In genomic region chr1:148901150-148901952, GRCh38 we compare ENCODE assay signal across 7 cellular contexts. TPM values are rescaled to one million over a fixed set of nuclear protein-coding genes. Genes with fewer than 3 reads are reported as not detected.
A peak's percentile ranks its signal among the peaks of the same experiment; 100 is the strongest.
DNase-seq lines count a peak whose midpoint lies in the region; ATAC-seq, FAIRE-seq and TF ChIP-seq lines count a peak whose summit lies in the region.
"Not testable (repeated sequence)": the region's sequence is repeated elsewhere in the genome, so short reads cannot be mapped to it uniquely, and the experiment has no call there.

No MANE protein-coding gene starts in this region.

- not testable (repeated sequence) for H3K4me3 Mint-ChIP-seq in activated CD8-positive, alpha-beta T cell treated with anti-CD3 and anti-CD28 coated beads, Interleukin-2, amount 10 ng/mL, durations not matched to agents 7 days and 5 days

- CTCF ChIA-PET in Panc1 (lab: Charles Lee); activated CD8-positive, alpha-beta T cell treated with anti-CD3 and anti-CD28 coated beads, Interleukin-2, amount 10 ng/mL, durations not matched to agents 7 days and 5 days (lab: Charles Lee); K562 (lab: Yijun Ruan, JAX; ENCODE audit: low intra/inter-chr PET ratio): not testable (repeated sequence)

- not testable (repeated sequence) for H3K36me3 ChIP-seq in Panc1 (ENCODE audit: control insufficient read depth, insufficient read depth, low read length); K562 (ENCODE audit: control insufficient read depth, insufficient read depth, low read length); left lung; pancreas; stomach smooth muscle (ENCODE audit: control insufficient read depth in 2 of 2, insufficient read depth in 2 of 2, low read length in 2 of 2)

- H3K27me3 ChIP-seq in Panc1 (ENCODE audit: control insufficient read depth, insufficient read depth, low read length); K562 (ENCODE audit: control insufficient read depth in 2 of 2, insufficient read depth in 2 of 2, low read length in 2 of 2); left lung; pancreas; stomach smooth muscle (ENCODE audit: control insufficient read depth in 1 of 2, insufficient read depth in 2 of 2, low read length in 2 of 2): not testable (repeated sequence)

- not testable (repeated sequence) for H3K9me3 ChIP-seq in Panc1 (ENCODE audit: control insufficient read depth, insufficient read depth, low read depth, low read length); K562 (replicated peaks; ENCODE audit: control insufficient read depth, insufficient read depth, low read depth, low read length); left lung; pancreas; stomach smooth muscle (ENCODE audit: control insufficient read depth in 2 of 2, low read length in 2 of 2)

- not testable (repeated sequence) for H4K20me1 ChIP-seq in K562 (replicated peaks; ENCODE audit: control insufficient read depth, insufficient read depth, low read length)

- H3K27ac ChIP-seq in Panc1 (ENCODE audit: low read length); K562 (ENCODE audit: extremely low read depth, low read depth, low read length); left lung; pancreas: not testable (repeated sequence)
- H3K27ac ChIP-seq in stomach smooth muscle (ENCODE audit: low read length) = peak overlapping the region; percentile 62

- not testable (repeated sequence) for H3K79me2 ChIP-seq in K562 (ENCODE audit: control insufficient read depth, insufficient read depth, low read length)

- not testable (repeated sequence) for H3K4me1 Mint-ChIP-seq in activated CD8-positive, alpha-beta T cell treated with anti-CD3 and anti-CD28 coated beads, Interleukin-2, amount 10 ng/mL, durations not matched to agents 7 days and 5 days (ENCODE audit: low read depth)

- not testable (repeated sequence) for H3K9ac ChIP-seq in K562 (ENCODE audit: insufficient read depth in 1 of 2, low read depth in 2 of 2, low read length in 2 of 2); stomach smooth muscle (ENCODE audit: low read length in 2 of 2)

- TF ChIP-seq EP300 in K562 (IDR thresholded peaks at IDR 0.05; ENCODE audit: low read length) = not testable (repeated sequence)

- intact Hi-C loops in Panc1 (cut with micrococcal nuclease; ENCODE audit: unreplicated experiment); K562 (cut with micrococcal nuclease); Right ventricle myocardium inferior (cut with DNase I); left lung (cut with DNase I); pancreas (cut with DNase I): not testable (repeated sequence)

- not testable (repeated sequence) for H3K27me3 Mint-ChIP-seq in activated CD8-positive, alpha-beta T cell treated with anti-CD3 and anti-CD28 coated beads, Interleukin-2, amount 10 ng/mL, durations not matched to agents 7 days and 5 days (ENCODE audit: low read depth)

- not testable (repeated sequence) for TF ChIP-seq RAD21 in K562 (CRISPR knock-in tag; conservative IDR thresholded peaks at IDR 0.05 in 1 of 2, IDR thresholded peaks at IDR 0.05 in 1 of 2)

- DNase-seq in Panc1 (ENCODE audit: low read depth, low spot score); activated CD8-positive, alpha-beta T cell treated with anti-CD3 and anti-CD28 coated beads, Interleukin-2, amount 10 ng/mL, durations not matched to agents 7 days and 5 days; K562 (ENCODE audit: extremely low read depth in 1 of 4, low spot score in 3 of 4); Right ventricle myocardium inferior (ENCODE audit: missing footprints); left lung; pancreas: not testable (repeated sequence)

- not testable (repeated sequence) for H3K4me3 ChIP-seq in Panc1 (ENCODE audit: low read depth in 2 of 2, low read length in 2 of 2); K562; left lung; pancreas; stomach smooth muscle (ENCODE audit: low read length in 2 of 2)

- 0 out of 2 replicates have a peak, but pooled peaks have one; percentile 30 for ATAC-seq in Panc1
- ATAC-seq in activated CD8-positive, alpha-beta T cell treated with anti-CD3 and anti-CD28 coated beads, Interleukin-2, amount 10 ng/mL, durations not matched to agents 7 days and 5 days = peak; percentile 36
- ATAC-seq in K562 = peak; percentile 90
- peak; percentile 98 for ATAC-seq in Right ventricle myocardium inferior
- ATAC-seq in left lung = peak; percentile 97
- ATAC-seq in pancreas = peak; percentile 93 to 95 (median 94)

- not testable (repeated sequence) for H3K4me1 ChIP-seq in Panc1 (ENCODE audit: control insufficient read depth, insufficient read depth, low read length); K562 (replicated peaks in 1 of 2; ENCODE audit: control insufficient read depth in 2 of 2, insufficient read depth in 2 of 2, low read length in 2 of 2); left lung; pancreas; stomach smooth muscle (ENCODE audit: control insufficient read depth, insufficient read depth, low read length)

- H3K27ac Mint-ChIP-seq in activated CD8-positive, alpha-beta T cell treated with anti-CD3 and anti-CD28 coated beads, Interleukin-2, amount 10 ng/mL, durations not matched to agents 7 days and 5 days = not testable (repeated sequence)

- not testable (repeated sequence) for H3K4me2 ChIP-seq in K562 (ENCODE audit: insufficient read depth, low read length)

- not testable (repeated sequence) for H3K36me3 Mint-ChIP-seq in activated CD8-positive, alpha-beta T cell treated with anti-CD3 and anti-CD28 coated beads, Interleukin-2, amount 10 ng/mL, durations not matched to agents 7 days and 5 days (ENCODE audit: low read depth)

- in situ Hi-C loops in Panc1 (cut with HindIII; ENCODE audit: low pct_unique_long_range_greater_than_20kb, low sequenced_read_pairs) = not testable (repeated sequence)
- in situ Hi-C loops in K562 (cut with MboI) = loop anchor here (25.0 kb wide), 1 partner anchor 311 kb away; no protein-coding TSS in a partner anchor

- not testable (repeated sequence) for TF ChIP-seq CTCF in Panc1 (IDR thresholded peaks at IDR 0.05); K562 (IDR thresholded peaks at IDR 0.05 in 2 of 3, conservative IDR thresholded peaks at IDR 0.05 in 1 of 3; ENCODE audit: insufficient read depth in 2 of 3, low read depth in 1 of 3, low read length in 3 of 3); left lung (IDR thresholded peaks at IDR 0.05); pancreas (IDR thresholded peaks at IDR 0.05)

- WGBS in K562 (ENCODE audit: insufficient coverage, low coverage, missing lambda C conversion rate) = no CpG with 5 or more reads among the region's 9 CpGs
- WGBS in pancreas, 2 donors = 40% methylated on average over 1 of the region's 9 CpGs; no CpG with 5 or more reads in 1 of the 2 donors

- H3K9me3 Mint-ChIP-seq in activated CD8-positive, alpha-beta T cell treated with anti-CD3 and anti-CD28 coated beads, Interleukin-2, amount 10 ng/mL, durations not matched to agents 7 days and 5 days (ENCODE audit: insufficient read depth) = not testable (repeated sequence)

- TF ChIP-seq POLR2A in K562 (conservative IDR thresholded peaks at IDR 0.05) = not testable (repeated sequence)

- not testable (repeated sequence) for H3K9me1 ChIP-seq in K562 (ENCODE audit: control insufficient read depth, insufficient read depth, low read length)

- not testable (repeated sequence) for FAIRE-seq in K562 (lab: Jason Lieb, UNC); pancreas (lab: Jason Lieb, UNC)

- not testable (repeated sequence) for BruUV-seq in Panc1 (replicated peaks; lab: Mats Ljungman, UMichigan); K562 (replicated peaks; lab: Mats Ljungman, UMichigan)

- H2AFZ ChIP-seq in K562 (ENCODE audit: low read depth, low read length) = not testable (repeated sequence)

- POLR2A ChIA-PET in Panc1 (lab: Charles Lee); activated CD8-positive, alpha-beta T cell treated with anti-CD3 and anti-CD28 coated beads, Interleukin-2, amount 10 ng/mL, durations not matched to agents 7 days and 5 days (lab: Charles Lee); K562 (lab: Yijun Ruan, JAX): not testable (repeated sequence)

RNA-seq across cellular contexts. Expression of gene PDE4DIP, which starts 57.1 kb away (rescaled TPM):
- total RNA-seq in Panc1 (2021; ENCODE audit: unreplicated experiment) = 13.6 TPM
- 9.6 TPM for polyA plus RNA-seq in Panc1 (2012; ENCODE audit: insufficient read length)
- total RNA-seq in activated CD8-positive, alpha-beta T cell treated with anti-CD3 and anti-CD28 coated beads, Interleukin-2, amount 10 ng/mL, durations not matched to agents 7 days and 5 days = 10 to 100 TPM; 21.5 to 22.3 TPM
- 488 and 689 TPM in 2 replicates for total RNA-seq in K562 (2011; cell fraction: chromatin; rRNA removed; ENCODE audit: low replicate concordance)
- total RNA-seq in K562 (2011; cell fraction: nucleolus; rRNA removed) = 235 and 253 TPM in 2 replicates
- 363 and 390 TPM in 2 replicates for total RNA-seq in K562 (2011; cell fraction: nucleoplasm; rRNA removed)
- total RNA-seq in K562 (2014; rRNA removed) = 148 and 160 TPM in 2 replicates
- 260 and 272 TPM in 2 replicates for total RNA-seq in K562 (2014; rRNA removed; fragmentation: Illumina TruSeq; extraction: Trizol)
- 198 and 200 TPM in 2 replicates for total RNA-seq in K562 (2015; rRNA removed; fragmentation: Illumina TruSeq; extraction: Trizol)
- 355 and 362 TPM in 2 replicates for total RNA-seq in K562 (2021)
- polyA plus RNA-seq in K562 (2011; rRNA removed) = 242 and 324 TPM in 2 replicates
- 123 and 131 TPM in 2 replicates for polyA plus RNA-seq in K562 (2011; cell fraction: cytosol; rRNA removed)
- polyA plus RNA-seq in K562 (2011; cell fraction: nucleus; rRNA removed) = 209 and 256 TPM in 2 replicates
- 223 and 364 TPM in 2 replicates for polyA plus RNA-seq in K562 (2012)
- polyA plus RNA-seq in K562 (2014; fragmentation: Illumina TruSeq; extraction: Trizol) = 232 and 260 TPM in 2 replicates
- polyA plus RNA-seq in K562 (2014; fragmentation: Nextera tagmentation; extraction: Ambion mirVana) = 100 to 1,000 TPM; 225 to 334 TPM
- 202 and 205 TPM in 2 replicates for polyA plus RNA-seq in K562 (2014; rRNA removed)
- polyA minus RNA-seq in K562 (2011; rRNA and poly(A)+ RNA removed) = 462 and 560 TPM in 2 replicates
- polyA minus RNA-seq in K562 (2011; cell fraction: cytosol; rRNA and poly(A)+ RNA removed) = 187 TPM in 2 replicates
- 250 and 327 TPM in 2 replicates for polyA minus RNA-seq in K562 (2011; cell fraction: nucleus; rRNA and poly(A)+ RNA removed)
- total RNA-seq in Right ventricle myocardium inferior = 1,846 TPM
- 100 to 1,000 TPM; 132 to 139 TPM for total RNA-seq in left lung
- total RNA-seq in pancreas = 10 to 100 TPM; 18.8 to 58.6 (median 28.1) TPM
- polyA plus RNA-seq in pancreas = 10 to 100 TPM; 12.2 to 55.9 TPM

Comparison
In these comparisons a context has a peak if more than half of its experiments do, and no peak if none do; other contexts are left out.
1. ATAC-seq: peak in every context shown above with its lines; median percentile 98 in Right ventricle myocardium inferior; 97 in left lung; 94 in pancreas; 90 in K562; 36 in activated CD8-positive, alpha-beta T cell treated with anti-CD3 and anti-CD28 coated beads, Interleukin-2, amount 10 ng/mL, durations not matched to agents 7 days and 5 days; 30 in Panc1.